30 cellular contexts compared by ENCODE assay signal in genomic region chr12:76446090-76446489, GRCh38.
"Had no signal": no experiment of that assay in that cellular context is flagged by ENCODE, and none has a peak within 500 bp of the region (broad histone marks: within the 10 kb centered on the region; RNA-seq: fewer than 3 reads in every experiment).

No MANE protein-coding gene starts in this region.

- H3K27me3 Mint-ChIP-seq: activated CD4-positive, alpha-beta memory T cell treated with anti-CD3 and anti-CD28 coated beads for 36 hours; activated CD4-positive, alpha-beta T cell treated with anti-CD3 and anti-CD28 coated beads for 36 hours; activated CD4-positive, alpha-beta T cell treated with anti-CD3 and anti-CD28 coated beads, Interleukin-2, amount 10 ng/mL, durations not matched to agents 24 days and 14 days; activated naive CD4-positive, alpha-beta T cell treated with anti-CD3 and anti-CD28 coated beads, Interleukin-2, amount 10 ng/mL, durations not matched to agents 7 days and 5 days; activated naive CD8-positive, alpha-beta T cell treated with anti-CD3 and anti-CD28 coated beads, Interleukin-2, amount 10 ng/mL, durations not matched to agents 7 days and 5 days; activated T-cell treated with anti-CD3 and anti-CD28 coated beads, Interleukin-2, amount 50 U/mL, for 24 hours; central memory CD8-positive, alpha-beta T cell; dendritic cell treated with granulocyte-macrophage colony-stimulating factor and Interleukin-4, amounts not matched to agents 40 ng/mL and 50 ng/mL, for 4 days; T-helper 17 cell had no signal

- H3K9me3 ChIP-seq: esophagus muscularis mucosa had no signal

- H3K27me3 ChIP-seq: brain microvascular endothelial cell, dorsolateral prefrontal cortex, esophagus muscularis mucosa had no signal

- H3K9me3 Mint-ChIP-seq: activated CD4-positive, alpha-beta memory T cell treated with anti-CD3 and anti-CD28 coated beads for 36 hours; activated naive CD4-positive, alpha-beta T cell treated with anti-CD3 and anti-CD28 coated beads, Interleukin-2, amount 10 ng/mL, durations not matched to agents 7 days and 5 days; activated naive CD4-positive, alpha-beta T cell treated with anti-CD3 and anti-CD28 coated beads, Interleukin-2, amount 50 U/mL, for 72 hours; activated T-cell treated with anti-CD3 and anti-CD28 coated beads, Interleukin-2, amount 50 U/mL, for 24 hours; activated T-cell treated with anti-CD3 and anti-CD28 coated beads, Interleukin-2, amount 50 U/mL, for 72 hours; central memory CD8-positive, alpha-beta T cell; dendritic cell treated with granulocyte-macrophage colony-stimulating factor and Interleukin-4, amounts not matched to agents 40 ng/mL and 50 ng/mL, for 4 days; endodermal cell; T-helper 2 cell treated with Interferon-gamma antibody and Interleukin-4, amounts not matched to agents 5 μg/mL and 100 μg/mL, for 36 hours had no signal

- H3K4me3 ChIP-seq: coronary artery, dorsolateral prefrontal cortex, esophagus muscularis mucosa had no signal

- ATAC-seq: T-helper 17 cell had no signal

- DNase-seq: activated CD4-positive, alpha-beta memory T cell treated with anti-CD3 and anti-CD28 coated beads for 36 hours; activated CD4-positive, alpha-beta T cell treated with anti-CD3 and anti-CD28 coated beads for 36 hours; activated CD4-positive, alpha-beta T cell treated with anti-CD3 and anti-CD28 coated beads, Interleukin-2, amount 10 ng/mL, durations not matched to agents 24 days and 14 days; activated CD4-positive, CD25-positive, alpha-beta regulatory T cell; activated CD4-positive, CD25-positive, alpha-beta regulatory T cell treated with anti-CD3 and anti-CD28 coated beads, Interleukin-2, amount 50 U/mL, for 72 hours; activated CD8-positive, alpha-beta memory T cell treated with anti-CD3 and anti-CD28 coated beads, Interleukin-2, amount 50 U/mL, for 48 hours; activated gamma-delta T cell; activated naive CD4-positive, alpha-beta T cell; activated naive CD4-positive, alpha-beta T cell treated with anti-CD3 and anti-CD28 coated beads, Interleukin-2, amount 10 ng/mL, durations not matched to agents 7 days and 5 days; activated naive CD8-positive, alpha-beta T cell treated with anti-CD3 and anti-CD28 coated beads, Interleukin-2, amount 10 ng/mL, durations not matched to agents 7 days and 5 days; activated T-cell treated with anti-CD3 and anti-CD28 coated beads for 4 hours; activated T-cell treated with anti-CD3 and anti-CD28 coated beads, Interleukin-2, amount 50 U/mL, for 24 hours; activated T-cell treated with anti-CD3 and anti-CD28 coated beads, Interleukin-2, amount 50 U/mL, for 72 hours; amniotic stem cell; anterior cingulate cortex; brain microvascular endothelial cell; dorsolateral prefrontal cortex; effector memory CD4-positive, alpha-beta T cell; endodermal cell; foreskin melanocyte; head of caudate nucleus; T-helper 1 cell; T-helper 17 cell; T1000 had no signal

- H3K36me3 ChIP-seq: brain microvascular endothelial cell had no signal

- H3K27ac Mint-ChIP-seq: activated CD4-positive, alpha-beta memory T cell treated with anti-CD3 and anti-CD28 coated beads for 36 hours; activated CD4-positive, alpha-beta T cell treated with anti-CD3 and anti-CD28 coated beads for 36 hours; activated CD4-positive, alpha-beta T cell treated with anti-CD3 and anti-CD28 coated beads, Interleukin-2, amount 10 ng/mL, durations not matched to agents 24 days and 14 days; activated naive CD4-positive, alpha-beta T cell treated with anti-CD3 and anti-CD28 coated beads, Interleukin-2, amount 10 ng/mL, durations not matched to agents 7 days and 5 days; activated naive CD4-positive, alpha-beta T cell treated with anti-CD3 and anti-CD28 coated beads, Interleukin-2, amount 50 U/mL, for 72 hours; activated naive CD8-positive, alpha-beta T cell treated with anti-CD3 and anti-CD28 coated beads, Interleukin-2, amount 10 ng/mL, durations not matched to agents 7 days and 5 days; activated T-cell treated with anti-CD3 and anti-CD28 coated beads, Interleukin-2, amount 50 U/mL, for 24 hours; activated T-cell treated with anti-CD3 and anti-CD28 coated beads, Interleukin-2, amount 50 U/mL, for 72 hours; dendritic cell treated with granulocyte-macrophage colony-stimulating factor and Interleukin-4, amounts not matched to agents 40 ng/mL and 50 ng/mL, for 4 days; endodermal cell; T-helper 17 cell; T-helper 2 cell treated with Interferon-gamma antibody and Interleukin-4, amounts not matched to agents 5 μg/mL and 100 μg/mL, for 36 hours had no signal

- H3K27ac ChIP-seq: brain microvascular endothelial cell, coronary artery, dorsolateral prefrontal cortex, esophagus muscularis mucosa had no signal

- H3K4me3 Mint-ChIP-seq: activated CD4-positive, alpha-beta memory T cell treated with anti-CD3 and anti-CD28 coated beads for 36 hours; activated CD4-positive, alpha-beta T cell treated with anti-CD3 and anti-CD28 coated beads for 36 hours; activated CD4-positive, alpha-beta T cell treated with anti-CD3 and anti-CD28 coated beads, Interleukin-2, amount 10 ng/mL, durations not matched to agents 24 days and 14 days; activated naive CD4-positive, alpha-beta T cell treated with anti-CD3 and anti-CD28 coated beads, Interleukin-2, amount 10 ng/mL, durations not matched to agents 7 days and 5 days; activated naive CD8-positive, alpha-beta T cell treated with anti-CD3 and anti-CD28 coated beads, Interleukin-2, amount 10 ng/mL, durations not matched to agents 7 days and 5 days; activated T-cell treated with anti-CD3 and anti-CD28 coated beads, Interleukin-2, amount 50 U/mL, for 24 hours; central memory CD8-positive, alpha-beta T cell; dendritic cell treated with granulocyte-macrophage colony-stimulating factor and Interleukin-4, amounts not matched to agents 40 ng/mL and 50 ng/mL, for 4 days; endodermal cell; T-helper 17 cell; T-helper 2 cell treated with Interferon-gamma antibody and Interleukin-4, amounts not matched to agents 5 μg/mL and 100 μg/mL, for 36 hours had no signal
